Comparison of ENCODE assay signal across 1 cellular context in the genomic region with DNA sequence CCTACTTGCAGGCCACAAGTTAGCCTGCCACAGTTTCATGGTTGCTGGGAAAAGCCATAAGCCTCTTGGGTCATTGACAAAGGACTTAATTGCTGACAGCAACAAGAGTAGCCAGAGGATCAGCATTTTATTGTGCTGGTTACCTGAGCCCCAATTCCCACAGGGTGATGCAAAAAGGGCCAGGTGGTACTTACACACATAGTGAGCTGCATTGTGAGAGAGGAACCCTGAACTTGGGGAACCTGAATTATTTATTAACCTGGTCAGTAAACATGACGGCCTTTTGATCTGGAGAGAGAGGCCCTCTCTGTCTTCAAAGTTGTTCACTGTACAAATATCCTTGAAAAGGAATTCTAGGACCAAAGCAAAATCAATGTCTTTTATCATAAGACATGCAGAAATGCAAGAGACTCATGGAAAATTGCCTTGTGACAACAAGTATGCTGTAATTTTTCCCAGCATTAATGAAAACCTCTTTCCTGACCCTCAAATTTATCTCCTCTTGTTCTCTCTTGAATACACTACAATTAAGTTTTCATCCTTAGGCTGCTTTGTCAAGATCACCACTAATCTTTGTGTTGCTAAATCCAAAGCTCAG.
TF ChIP-seq lines count a peak whose summit lies in the region.

No MANE protein-coding gene starts in this region.

TF ChIP-seq in HepG2, 621 proteins besides CTCF, POLR2A, EP300 and RAD21 (continued from another document and continues in another):
- TF ChIP-seq, protein P1, sequence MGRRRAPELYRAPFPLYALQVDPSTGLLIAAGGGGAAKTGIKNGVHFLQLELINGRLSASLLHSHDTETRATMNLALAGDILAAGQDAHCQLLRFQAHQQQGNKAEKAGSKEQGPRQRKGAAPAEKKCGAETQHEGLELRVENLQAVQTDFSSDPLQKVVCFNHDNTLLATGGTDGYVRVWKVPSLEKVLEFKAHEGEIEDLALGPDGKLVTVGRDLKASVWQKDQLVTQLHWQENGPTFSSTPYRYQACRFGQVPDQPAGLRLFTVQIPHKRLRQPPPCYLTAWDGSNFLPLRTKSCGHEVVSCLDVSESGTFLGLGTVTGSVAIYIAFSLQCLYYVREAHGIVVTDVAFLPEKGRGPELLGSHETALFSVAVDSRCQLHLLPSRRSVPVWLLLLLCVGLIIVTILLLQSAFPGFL (CRISPR knock-in tag; IDR thresholded peaks at IDR 0.05) = no peak
- TF ChIP-seq ZNF850 (CRISPR knock-in tag; conservative IDR thresholded peaks at IDR 0.05) = no peak
- TF ChIP-seq TBX3 (IDR thresholded peaks at IDR 0.05; ENCODE audit: borderline replicate concordance) = peak; percentile 88; the same call in 1 of the 2 replicates
- TF ChIP-seq ZFX (CRISPR knock-in tag; IDR thresholded peaks at IDR 0.05; ENCODE audit: low read depth) = peak; percentile 61
- TF ChIP-seq HOXD1 (CRISPR knock-in tag; IDR thresholded peaks at IDR 0.05) = peak; percentile 86
- peak; percentile 65; the same call in 1 of the 2 replicates for TF ChIP-seq TOPORS (CRISPR knock-in tag; IDR thresholded peaks at IDR 0.05)
- no peak for TF ChIP-seq CENPX (CRISPR knock-in tag; IDR thresholded peaks at IDR 0.05)
- peak; percentile 91 for TF ChIP-seq ARNTL (CRISPR knock-in tag; IDR thresholded peaks at IDR 0.05)
- peak; percentile 72; the same call in 1 of the 2 replicates for TF ChIP-seq MIER2 (CRISPR knock-in tag; IDR thresholded peaks at IDR 0.05)
- TF ChIP-seq ZNF3 (CRISPR knock-in tag; IDR thresholded peaks at IDR 0.05) = no peak
- no peak for TF ChIP-seq NCOA5 (CRISPR knock-in tag; IDR thresholded peaks at IDR 0.05)
- TF ChIP-seq FOXJ3 (CRISPR knock-in tag; IDR thresholded peaks at IDR 0.05; ENCODE audit: borderline replicate concordance) = peak; percentile 99
- peak; percentile 63; the same call in 1 of the 2 replicates for TF ChIP-seq ZNF12 (CRISPR knock-in tag; IDR thresholded peaks at IDR 0.05)
- TF ChIP-seq, protein P2, sequence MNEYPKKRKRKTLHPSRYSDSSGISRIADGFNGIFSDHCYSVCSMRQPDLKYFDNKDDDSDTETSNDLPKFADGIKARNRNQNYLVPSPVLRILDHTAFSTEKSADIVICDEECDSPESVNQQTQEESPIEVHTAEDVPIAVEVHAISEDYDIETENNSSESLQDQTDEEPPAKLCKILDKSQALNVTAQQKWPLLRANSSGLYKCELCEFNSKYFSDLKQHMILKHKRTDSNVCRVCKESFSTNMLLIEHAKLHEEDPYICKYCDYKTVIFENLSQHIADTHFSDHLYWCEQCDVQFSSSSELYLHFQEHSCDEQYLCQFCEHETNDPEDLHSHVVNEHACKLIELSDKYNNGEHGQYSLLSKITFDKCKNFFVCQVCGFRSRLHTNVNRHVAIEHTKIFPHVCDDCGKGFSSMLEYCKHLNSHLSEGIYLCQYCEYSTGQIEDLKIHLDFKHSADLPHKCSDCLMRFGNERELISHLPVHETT (CRISPR knock-in tag; conservative IDR thresholded peaks at IDR 0.05) = no peak
- TF ChIP-seq MBD4 (IDR thresholded peaks at IDR 0.05; ENCODE audit: borderline replicate concordance, low read length) = peak; percentile 100
- no peak for TF ChIP-seq AGO2 (optimal IDR thresholded peaks at IDR 0.05; ENCODE audit: low read depth, low read length)
- TF ChIP-seq, protein P3, sequence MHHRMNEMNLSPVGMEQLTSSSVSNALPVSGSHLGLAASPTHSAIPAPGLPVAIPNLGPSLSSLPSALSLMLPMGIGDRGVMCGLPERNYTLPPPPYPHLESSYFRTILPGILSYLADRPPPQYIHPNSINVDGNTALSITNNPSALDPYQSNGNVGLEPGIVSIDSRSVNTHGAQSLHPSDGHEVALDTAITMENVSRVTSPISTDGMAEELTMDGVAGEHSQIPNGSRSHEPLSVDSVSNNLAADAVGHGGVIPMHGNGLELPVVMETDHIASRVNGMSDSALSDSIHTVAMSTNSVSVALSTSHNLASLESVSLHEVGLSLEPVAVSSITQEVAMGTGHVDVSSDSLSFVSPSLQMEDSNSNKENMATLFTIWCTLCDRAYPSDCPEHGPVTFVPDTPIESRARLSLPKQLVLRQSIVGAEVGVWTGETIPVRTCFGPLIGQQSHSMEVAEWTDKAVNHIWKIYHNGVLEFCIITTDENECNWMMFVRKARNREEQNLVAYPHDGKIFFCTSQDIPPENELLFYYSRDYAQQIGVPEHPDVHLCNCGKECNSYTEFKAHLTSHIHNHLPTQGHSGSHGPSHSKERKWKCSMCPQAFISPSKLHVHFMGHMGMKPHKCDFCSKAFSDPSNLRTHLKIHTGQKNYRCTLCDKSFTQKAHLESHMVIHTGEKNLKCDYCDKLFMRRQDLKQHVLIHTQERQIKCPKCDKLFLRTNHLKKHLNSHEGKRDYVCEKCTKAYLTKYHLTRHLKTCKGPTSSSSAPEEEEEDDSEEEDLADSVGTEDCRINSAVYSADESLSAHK (CRISPR knock-in tag; IDR thresholded peaks at IDR 0.05; ENCODE audit: borderline replicate concordance) = no peak
- TF ChIP-seq, protein P4, sequence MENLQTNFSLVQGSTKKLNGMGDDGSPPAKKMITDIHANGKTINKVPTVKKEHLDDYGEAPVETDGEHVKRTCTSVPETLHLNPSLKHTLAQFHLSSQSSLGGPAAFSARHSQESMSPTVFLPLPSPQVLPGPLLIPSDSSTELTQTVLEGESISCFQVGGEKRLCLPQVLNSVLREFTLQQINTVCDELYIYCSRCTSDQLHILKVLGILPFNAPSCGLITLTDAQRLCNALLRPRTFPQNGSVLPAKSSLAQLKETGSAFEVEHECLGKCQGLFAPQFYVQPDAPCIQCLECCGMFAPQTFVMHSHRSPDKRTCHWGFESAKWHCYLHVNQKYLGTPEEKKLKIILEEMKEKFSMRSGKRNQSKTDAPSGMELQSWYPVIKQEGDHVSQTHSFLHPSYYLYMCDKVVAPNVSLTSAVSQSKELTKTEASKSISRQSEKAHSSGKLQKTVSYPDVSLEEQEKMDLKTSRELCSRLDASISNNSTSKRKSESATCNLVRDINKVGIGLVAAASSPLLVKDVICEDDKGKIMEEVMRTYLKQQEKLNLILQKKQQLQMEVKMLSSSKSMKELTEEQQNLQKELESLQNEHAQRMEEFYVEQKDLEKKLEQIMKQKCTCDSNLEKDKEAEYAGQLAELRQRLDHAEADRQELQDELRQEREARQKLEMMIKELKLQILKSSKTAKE (CRISPR knock-in tag; IDR thresholded peaks at IDR 0.05; ENCODE audit: borderline replicate concordance) = peak; percentile 85
- no peak for TF ChIP-seq FIP1L1 (IDR thresholded peaks at IDR 0.05; ENCODE audit: borderline replicate concordance, insufficient read depth, low read depth, low read length)
- TF ChIP-seq JUN (CRISPR knock-in tag; IDR thresholded peaks at IDR 0.05) = peak; percentile 91; the same call in 1 of the 2 replicates
- TF ChIP-seq FOXA1 (IDR thresholded peaks at IDR 0.05) = peak; percentile 91
- TF ChIP-seq FOXA1 (CRISPR knock-in tag; IDR thresholded peaks at IDR 0.05) = peak; percentile 97
- no peak for TF ChIP-seq RNF2 (conservative IDR thresholded peaks at IDR 0.05; ENCODE audit: low read depth)
- TF ChIP-seq POLR2AphosphoS2 (IDR thresholded peaks at IDR 0.05; ENCODE audit: low read depth, low read length) = no peak
- TF ChIP-seq, protein P5, sequence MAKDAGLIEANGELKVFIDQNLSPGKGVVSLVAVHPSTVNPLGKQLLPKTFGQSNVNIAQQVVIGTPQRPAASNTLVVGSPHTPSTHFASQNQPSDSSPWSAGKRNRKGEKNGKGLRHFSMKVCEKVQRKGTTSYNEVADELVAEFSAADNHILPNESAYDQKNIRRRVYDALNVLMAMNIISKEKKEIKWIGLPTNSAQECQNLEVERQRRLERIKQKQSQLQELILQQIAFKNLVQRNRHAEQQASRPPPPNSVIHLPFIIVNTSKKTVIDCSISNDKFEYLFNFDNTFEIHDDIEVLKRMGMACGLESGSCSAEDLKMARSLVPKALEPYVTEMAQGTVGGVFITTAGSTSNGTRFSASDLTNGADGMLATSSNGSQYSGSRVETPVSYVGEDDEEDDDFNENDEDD (CRISPR knock-in tag; IDR thresholded peaks at IDR 0.05; ENCODE audit: borderline replicate concordance) = 0 out of 2 replicates have a peak, but pooled peaks have one; percentile 33
- no peak for TF ChIP-seq KDM2A (CRISPR knock-in tag; IDR thresholded peaks at IDR 0.05; ENCODE audit: borderline replicate concordance, low read depth)
- no peak for TF ChIP-seq ZNF337 (CRISPR knock-in tag; IDR thresholded peaks at IDR 0.05; ENCODE audit: borderline replicate concordance, low read depth)
- TF ChIP-seq SUZ12 (IDR thresholded peaks at IDR 0.05; ENCODE audit: low read depth, low read length) = no peak
- TF ChIP-seq SP140L (CRISPR knock-in tag; IDR thresholded peaks at IDR 0.05; ENCODE audit: borderline replicate concordance) = 0 out of 2 replicates have a peak, but pooled peaks have one; percentile 74
- TF ChIP-seq KLF15 (CRISPR knock-in tag; IDR thresholded peaks at IDR 0.05; ENCODE audit: borderline replicate concordance) = no peak
- no peak for TF ChIP-seq ZNF326 (CRISPR knock-in tag; IDR thresholded peaks at IDR 0.05; ENCODE audit: borderline replicate concordance)
- no peak for TF ChIP-seq PCBP1 (IDR thresholded peaks at IDR 0.05; ENCODE audit: borderline replicate concordance, low read depth, low read length)
- TF ChIP-seq, protein P6, sequence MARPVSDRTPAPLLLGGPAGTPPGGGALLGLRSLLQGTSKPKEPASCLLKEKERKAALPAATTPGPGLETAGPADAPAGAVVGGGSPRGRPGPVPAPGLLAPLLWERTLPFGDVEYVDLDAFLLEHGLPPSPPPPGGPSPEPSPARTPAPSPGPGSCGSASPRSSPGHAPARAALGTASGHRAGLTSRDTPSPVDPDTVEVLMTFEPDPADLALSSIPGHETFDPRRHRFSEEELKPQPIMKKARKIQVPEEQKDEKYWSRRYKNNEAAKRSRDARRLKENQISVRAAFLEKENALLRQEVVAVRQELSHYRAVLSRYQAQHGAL (CRISPR knock-in tag; IDR thresholded peaks at IDR 0.05; ENCODE audit: not compliant biosample characterization) = no peak
- TF ChIP-seq HNF4G (IDR thresholded peaks at IDR 0.05; ENCODE audit: borderline replicate concordance, low read depth, low read length) = peak; percentile 92
- peak; percentile 54; the same call in 1 of the 2 replicates for TF ChIP-seq HNF4G (CRISPR knock-in tag; IDR thresholded peaks at IDR 0.05; ENCODE audit: borderline replicate concordance, low read depth)
- TF ChIP-seq ATF7-NPFF (CRISPR knock-in tag; IDR thresholded peaks at IDR 0.05; ENCODE audit: low read depth) = no peak
- no peak for TF ChIP-seq ZNF451 (CRISPR knock-in tag; IDR thresholded peaks at IDR 0.05)
- TF ChIP-seq, protein P7, sequence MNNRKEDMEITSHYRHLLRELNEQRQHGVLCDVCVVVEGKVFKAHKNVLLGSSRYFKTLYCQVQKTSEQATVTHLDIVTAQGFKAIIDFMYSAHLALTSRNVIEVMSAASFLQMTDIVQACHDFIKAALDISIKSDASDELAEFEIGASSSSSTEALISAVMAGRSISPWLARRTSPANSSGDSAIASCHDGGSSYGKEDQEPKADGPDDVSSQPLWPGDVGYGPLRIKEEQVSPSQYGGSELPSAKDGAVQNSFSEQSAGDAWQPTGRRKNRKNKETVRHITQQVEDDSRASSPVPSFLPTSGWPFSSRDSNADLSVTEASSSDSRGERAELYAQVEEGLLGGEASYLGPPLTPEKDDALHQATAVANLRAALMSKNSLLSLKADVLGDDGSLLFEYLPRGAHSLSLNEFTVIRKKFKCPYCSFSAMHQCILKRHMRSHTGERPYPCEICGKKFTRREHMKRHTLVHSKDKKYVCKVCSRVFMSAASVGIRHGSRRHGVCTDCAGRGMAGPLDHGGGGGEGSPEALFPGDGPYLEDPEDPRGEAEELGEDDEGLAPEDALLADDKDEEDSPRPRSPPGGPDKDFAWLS (CRISPR knock-in tag; IDR thresholded peaks at IDR 0.05; ENCODE audit: borderline replicate concordance) = no peak
- TF ChIP-seq ZNF138 (CRISPR knock-in tag; IDR thresholded peaks at IDR 0.05; ENCODE audit: low read depth) = no peak
- TF ChIP-seq, protein P8, sequence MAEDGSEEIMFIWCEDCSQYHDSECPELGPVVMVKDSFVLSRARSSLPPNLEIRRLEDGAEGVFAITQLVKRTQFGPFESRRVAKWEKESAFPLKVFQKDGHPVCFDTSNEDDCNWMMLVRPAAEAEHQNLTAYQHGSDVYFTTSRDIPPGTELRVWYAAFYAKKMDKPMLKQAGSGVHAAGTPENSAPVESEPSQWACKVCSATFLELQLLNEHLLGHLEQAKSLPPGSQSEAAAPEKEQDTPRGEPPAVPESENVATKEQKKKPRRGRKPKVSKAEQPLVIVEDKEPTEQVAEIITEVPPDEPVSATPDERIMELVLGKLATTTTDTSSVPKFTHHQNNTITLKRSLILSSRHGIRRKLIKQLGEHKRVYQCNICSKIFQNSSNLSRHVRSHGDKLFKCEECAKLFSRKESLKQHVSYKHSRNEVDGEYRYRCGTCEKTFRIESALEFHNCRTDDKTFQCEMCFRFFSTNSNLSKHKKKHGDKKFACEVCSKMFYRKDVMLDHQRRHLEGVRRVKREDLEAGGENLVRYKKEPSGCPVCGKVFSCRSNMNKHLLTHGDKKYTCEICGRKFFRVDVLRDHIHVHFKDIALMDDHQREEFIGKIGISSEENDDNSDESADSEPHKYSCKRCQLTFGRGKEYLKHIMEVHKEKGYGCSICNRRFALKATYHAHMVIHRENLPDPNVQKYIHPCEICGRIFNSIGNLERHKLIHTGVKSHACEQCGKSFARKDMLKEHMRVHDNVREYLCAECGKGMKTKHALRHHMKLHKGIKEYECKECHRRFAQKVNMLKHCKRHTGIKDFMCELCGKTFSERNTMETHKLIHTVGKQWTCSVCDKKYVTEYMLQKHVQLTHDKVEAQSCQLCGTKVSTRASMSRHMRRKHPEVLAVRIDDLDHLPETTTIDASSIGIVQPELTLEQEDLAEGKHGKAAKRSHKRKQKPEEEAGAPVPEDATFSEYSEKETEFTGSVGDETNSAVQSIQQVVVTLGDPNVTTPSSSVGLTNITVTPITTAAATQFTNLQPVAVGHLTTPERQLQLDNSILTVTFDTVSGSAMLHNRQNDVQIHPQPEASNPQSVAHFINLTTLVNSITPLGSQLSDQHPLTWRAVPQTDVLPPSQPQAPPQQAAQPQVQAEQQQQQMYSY (CRISPR knock-in tag; IDR thresholded peaks at IDR 0.05) = peak; percentile 62; the same call in 1 of the 2 replicates
- TF ChIP-seq ZNF235 (CRISPR knock-in tag; IDR thresholded peaks at IDR 0.05; ENCODE audit: borderline replicate concordance) = no peak
- no peak for TF ChIP-seq HMGA1 (CRISPR knock-in tag; conservative IDR thresholded peaks at IDR 0.05)
- TF ChIP-seq ZNF124 (CRISPR knock-in tag; IDR thresholded peaks at IDR 0.05) = peak; percentile 61; the same call in 1 of the 2 replicates
- TF ChIP-seq ZNF10 (CRISPR knock-in tag; IDR thresholded peaks at IDR 0.05; ENCODE audit: borderline replicate concordance, low read depth) = no peak
- TF ChIP-seq MED1 (CRISPR knock-in tag; IDR thresholded peaks at IDR 0.05) = peak; percentile 100
- no peak for TF ChIP-seq SMAD9 (CRISPR knock-in tag; IDR thresholded peaks at IDR 0.05)
- TF ChIP-seq, protein P9, sequence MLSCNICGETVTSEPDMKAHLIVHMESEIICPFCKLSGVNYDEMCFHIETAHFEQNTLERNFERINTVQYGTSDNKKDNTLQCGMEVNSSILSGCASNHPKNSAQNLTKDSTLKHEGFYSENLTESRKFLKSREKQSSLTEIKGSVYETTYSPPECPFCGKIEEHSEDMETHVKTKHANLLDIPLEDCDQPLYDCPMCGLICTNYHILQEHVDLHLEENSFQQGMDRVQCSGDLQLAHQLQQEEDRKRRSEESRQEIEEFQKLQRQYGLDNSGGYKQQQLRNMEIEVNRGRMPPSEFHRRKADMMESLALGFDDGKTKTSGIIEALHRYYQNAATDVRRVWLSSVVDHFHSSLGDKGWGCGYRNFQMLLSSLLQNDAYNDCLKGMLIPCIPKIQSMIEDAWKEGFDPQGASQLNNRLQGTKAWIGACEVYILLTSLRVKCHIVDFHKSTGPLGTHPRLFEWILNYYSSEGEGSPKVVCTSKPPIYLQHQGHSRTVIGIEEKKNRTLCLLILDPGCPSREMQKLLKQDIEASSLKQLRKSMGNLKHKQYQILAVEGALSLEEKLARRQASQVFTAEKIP (CRISPR knock-in tag; IDR thresholded peaks at IDR 0.05; ENCODE audit: borderline replicate concordance) = no peak
